Comparison of ENCODE assay signal across 8 cellular contexts in the genomic region with DNA sequence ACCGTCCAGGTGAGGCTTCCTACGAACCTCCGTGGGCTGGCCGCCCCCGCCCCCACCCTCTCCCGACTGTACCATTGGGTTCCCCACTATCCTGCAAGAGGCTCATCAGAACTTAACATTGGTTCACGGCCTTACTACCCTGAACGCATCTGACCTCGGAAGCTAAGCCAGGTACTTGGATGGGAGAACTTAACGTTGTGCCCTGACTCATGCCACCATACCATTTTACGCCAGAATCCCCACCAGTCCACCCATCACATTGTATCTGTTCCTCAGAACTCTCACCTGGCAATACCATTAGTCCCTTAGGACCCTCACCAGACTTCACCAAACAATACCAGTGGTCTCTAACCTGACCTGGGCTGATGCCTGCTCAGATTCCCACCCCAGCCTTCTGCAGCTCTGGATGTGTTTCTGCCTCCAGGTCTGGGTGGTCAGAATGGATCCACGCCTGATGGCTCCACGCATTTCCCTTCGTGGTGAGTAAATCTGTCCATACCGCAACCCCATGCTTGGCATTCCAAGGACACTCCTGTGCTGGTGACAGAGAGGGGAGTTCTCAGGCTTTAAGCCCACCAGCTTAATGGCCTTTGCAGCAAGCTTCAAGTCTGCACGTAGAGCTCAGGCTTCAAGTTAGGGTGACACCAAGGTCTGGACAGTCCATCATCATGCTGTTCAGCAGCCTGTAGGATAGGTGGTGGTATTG. TPM values are rescaled to one million over a fixed set of nuclear protein-coding genes. Genes with fewer than 3 reads are reported as not detected.
DNase-seq lines count a peak whose midpoint lies in the region; ATAC-seq and TF ChIP-seq lines count a peak whose summit lies in the region.

No MANE protein-coding gene starts in this region.

- H3K4me1 Mint-ChIP-seq in CD8-positive, alpha-beta T cell (ENCODE audit: low read depth), result peaks cover 70% of the 10 kb centered on the region
- H3K4me1 Mint-ChIP-seq in neural progenitor cell, result peaks cover 25% of the 10 kb centered on the region

- CTCF ChIA-PET in CD8-positive, alpha-beta T cell (lab: Charles Lee), result interaction anchor here (0.7 to 5.2 kb wide), 4 partner anchors 16 to 96 kb away, joined by 3 to 47 read pairs (median 6); a partner anchor contains a TSS

- peaks cover 70% of the 10 kb centered on the region for H3K4me1 ChIP-seq in CD8-positive, alpha-beta T cell (ENCODE audit: insufficient read depth, low read length)
- H3K4me1 ChIP-seq in OCI-LY3 (ENCODE audit: low read length) (peaks cover 30% of the 10 kb centered on the region), endocrine pancreas (ENCODE audit: control insufficient read depth, insufficient read depth, low read length) (peaks cover 12% of the 10 kb centered on the region), neural progenitor cell (peaks cover 12% of the 10 kb centered on the region)

- no peak for ATAC-seq in CD8-positive, alpha-beta T cell

- peak overlapping the region; percentile 91 for H3K4me3 ChIP-seq in CD8-positive, alpha-beta T cell (ENCODE audit: low read depth, low read length)
- H3K4me3 ChIP-seq in OCI-LY3 (ENCODE audit: low read length), result peak overlapping the region; percentile 87
- peak overlapping the region; percentile 68 for H3K4me3 ChIP-seq in endocrine pancreas (ENCODE audit: control insufficient read depth, insufficient read depth, low read length)
- peak overlapping the region; percentile 84 for H3K4me3 ChIP-seq in neural progenitor cell

- peak overlapping the region; percentile 96 for H3K4me2 ChIP-seq in OCI-LY3 (ENCODE audit: low read length)
- peak overlapping the region; percentile 89 for H3K4me2 ChIP-seq in neural progenitor cell

- POLR2A ChIA-PET in CD8-positive, alpha-beta T cell (lab: Charles Lee), result interaction anchor here (0.6 to 3.2 kb wide), 10 partner anchors 8 to 1913 kb away, joined by 3 to 43 read pairs (median 6); a partner anchor contains a TSS

- peak overlapping the region; percentile 69; the same call in 1 of the 2 replicates for H2AFZ ChIP-seq in OCI-LY3 (ENCODE audit: low read depth, low read length)
- H2AFZ ChIP-seq in neural progenitor cell (replicated peaks), result peak overlapping the region; percentile 22

- peaks cover 55% of the 10 kb centered on the region for H3K79me2 ChIP-seq in OCI-LY3 (ENCODE audit: low read length)
- peaks cover 43% of the 10 kb centered on the region for H3K79me2 ChIP-seq in neural progenitor cell (ENCODE audit: low read depth)

- TF ChIP-seq CTCF in CD8-positive, alpha-beta T cell (IDR thresholded peaks at IDR 0.05), result no peak
- TF ChIP-seq CTCF in OCI-LY3 (IDR thresholded peaks at IDR 0.05; ENCODE audit: low read depth, low read length), result no peak
- no peak for TF ChIP-seq CTCF in neural progenitor cell (IDR thresholded peaks at IDR 0.05)

- no peaks in the 10 kb centered on the region for H3K9me3 Mint-ChIP-seq in CD8-positive, alpha-beta T cell
- H3K9me3 Mint-ChIP-seq in neural progenitor cell, result no peaks in the 10 kb centered on the region

- DNase-seq in CD8-positive, alpha-beta T cell, result no peak
- peak; percentile 32 for DNase-seq in neural progenitor cell (ENCODE audit: low spot score)
- DNase-seq in GDM1 (lab: John Stamatoyannopoulos, UW), result no peak
- no peak for DNase-seq in GM19238 (ENCODE audit: insufficient read length, low spot score)
- no peak for DNase-seq in stimulated activated CD8-positive, alpha-beta memory T cell treated with anti-CD3 and anti-CD28 coated beads, Interleukin-4, amount 100 ng/mL, for 48 hours
- DNase-seq in GM03348 (ENCODE audit: low spot score), result no peak

- H3K36me3 ChIP-seq in CD8-positive, alpha-beta T cell (ENCODE audit: insufficient read depth, low read length), result no peaks in the 10 kb centered on the region
- H3K36me3 ChIP-seq in OCI-LY3 (replicated peaks; ENCODE audit: low read depth, low read length) (peaks cover 7% of the 10 kb centered on the region), endocrine pancreas (ENCODE audit: control insufficient read depth, insufficient read depth, low read length) (no peaks in the 10 kb centered on the region), neural progenitor cell (no peaks in the 10 kb centered on the region)

- no peaks in the 10 kb centered on the region for H3K27me3 Mint-ChIP-seq in CD8-positive, alpha-beta T cell (ENCODE audit: low read depth)
- peaks cover 4% of the 10 kb centered on the region for H3K27me3 Mint-ChIP-seq in neural progenitor cell (ENCODE audit: insufficient read depth, low read depth)

- no peaks in the 10 kb centered on the region for H3K9me3 ChIP-seq in CD8-positive, alpha-beta T cell (ENCODE audit: low read length)
- H3K9me3 ChIP-seq in OCI-LY3 (ENCODE audit: insufficient read depth, low read length) (no peaks in the 10 kb centered on the region), endocrine pancreas (ENCODE audit: control insufficient read depth, low read length) (no peaks in the 10 kb centered on the region), neural progenitor cell (ENCODE audit: low read depth) (no peaks in the 10 kb centered on the region)

- H3K36me3 Mint-ChIP-seq in CD8-positive, alpha-beta T cell, result peaks cover 28% of the 10 kb centered on the region
- peaks cover 2% of the 10 kb centered on the region for H3K36me3 Mint-ChIP-seq in neural progenitor cell

- H3F3A ChIP-seq in neural progenitor cell (ENCODE audit: low read depth), result peaks cover 15% of the 10 kb centered on the region

- H3K4me3 Mint-ChIP-seq in CD8-positive, alpha-beta T cell, result peak overlapping the region; percentile 94
- H3K4me3 Mint-ChIP-seq in neural progenitor cell, result peak overlapping the region; percentile 92

- intact Hi-C loops in CD8-positive, alpha-beta T cell (cut with DNase I, micrococcal nuclease), result loop anchor here (1.0 to 10.0 kb wide), 11 partner anchors 17 to 882 kb away; a partner anchor contains a TSS

- peak overlapping the region; percentile 89 for H3K27ac ChIP-seq in CD8-positive, alpha-beta T cell (ENCODE audit: low read depth, low read length)
- H3K27ac ChIP-seq in OCI-LY3 (ENCODE audit: low read length) (peak overlapping the region; percentile 71), neural progenitor cell (no peak overlapping the region)

- peak overlapping the region; percentile 98 for H3K27ac Mint-ChIP-seq in CD8-positive, alpha-beta T cell
- peak overlapping the region; percentile 31 for H3K27ac Mint-ChIP-seq in neural progenitor cell

- H3K27me3 ChIP-seq in CD8-positive, alpha-beta T cell (ENCODE audit: insufficient read depth, low read length), result no peaks in the 10 kb centered on the region
- H3K27me3 ChIP-seq in OCI-LY3 (ENCODE audit: low read depth, low read length), result no peaks in the 10 kb centered on the region
- H3K27me3 ChIP-seq in endocrine pancreas (ENCODE audit: control insufficient read depth, insufficient read depth, low read length), result no peaks in the 10 kb centered on the region
- no peaks in the 10 kb centered on the region for H3K27me3 ChIP-seq in neural progenitor cell

- H3K9ac ChIP-seq in OCI-LY3 (ENCODE audit: low read length) (peak overlapping the region; percentile 93), endocrine pancreas (ENCODE audit: control insufficient read depth, insufficient read depth, low read length) (peak overlapping the region; percentile 81), neural progenitor cell (peak overlapping the region; percentile 27)

- H4K20me1 ChIP-seq in OCI-LY3 (ENCODE audit: insufficient read depth, low read length), result peaks cover 34% of the 10 kb centered on the region
- H4K20me1 ChIP-seq in neural progenitor cell (ENCODE audit: low read depth), result peaks cover 36% of the 10 kb centered on the region

RNA-seq across cellular contexts. Expression of a gene that starts 0.6 kb away (rescaled TPM):
- 10 to 100 TPM; 19.8 to 21.1 TPM for total RNA-seq in CD8-positive, alpha-beta T cell
- total RNA-seq in neural progenitor cell (ENCODE audit: low replicate concordance), result 1.4 and 5.2 TPM in 2 replicates

RNA-seq across cellular contexts. Expression of a gene that starts 1.0 kb away (rescaled TPM):
- 100 to 1,000 TPM; 271 to 294 TPM for total RNA-seq in CD8-positive, alpha-beta T cell
- 449 and 460 TPM in 2 replicates for total RNA-seq in neural progenitor cell (ENCODE audit: low replicate concordance)

RNA-seq across cellular contexts. Expression of a gene that starts 9.5 kb away (rescaled TPM):
- 1 to 10 TPM; 8.4 to 9.4 TPM for total RNA-seq in CD8-positive, alpha-beta T cell
- 35.4 and 46.0 TPM in 2 replicates for total RNA-seq in neural progenitor cell (ENCODE audit: low replicate concordance)

RNA-seq across cellular contexts. Expression of a gene that starts 16.3 kb away (rescaled TPM):
- 10 to 100 TPM; 13.9 to 18.6 TPM for total RNA-seq in CD8-positive, alpha-beta T cell
- 6.6 and 12.4 TPM in 2 replicates for total RNA-seq in neural progenitor cell (ENCODE audit: low replicate concordance)

RNA-seq across cellular contexts. Expression of a gene that starts 54.6 kb away (rescaled TPM):
- total RNA-seq in CD8-positive, alpha-beta T cell, result 10 to 100 TPM; 24.4 to 27.8 TPM
- total RNA-seq in neural progenitor cell (ENCODE audit: low replicate concordance), result 70.8 and 165 TPM in 2 replicates

Comparison
In these comparisons a context has a peak if more than half of its experiments do, and no peak if none do; other contexts are left out.
1. H3K9ac ChIP-seq: peak in every context shown above with its lines; median percentile 93 in OCI-LY3; 81 in endocrine pancreas; 27 in neural progenitor cell.